Comparison of ENCODE assay signal across 24 cellular contexts in genomic region chr1:230870916-230871315, GRCh38.
"Had no signal": no experiment of that assay in that cellular context is flagged by ENCODE, and none has a peak within 500 bp of the region (broad histone marks: within the 10 kb centered on the region; RNA-seq: fewer than 3 reads in every experiment).

No MANE protein-coding gene starts in this region.

- H3K4me3 ChIP-seq: cardiac muscle cell had no signal

- H3K36me3 ChIP-seq: cardiac muscle cell had no signal

- H3K27ac Mint-ChIP-seq: activated CD4-positive, alpha-beta memory T cell treated with anti-CD3 and anti-CD28 coated beads for 36 hours; activated CD4-positive, alpha-beta T cell treated with anti-CD3 and anti-CD28 coated beads, Interleukin-2, amount 10 ng/mL, durations not matched to agents 7 days and 5 days; activated naive CD4-positive, alpha-beta T cell treated with anti-CD3 and anti-CD28 coated beads for 36 hours; activated naive CD8-positive, alpha-beta T cell; activated T-helper 17 cell treated with anti-CD3 and anti-CD28 coated beads, Interleukin-2, amount 50 U/mL, for 72 hours; T-helper 1 cell treated with Interleukin-12 subunit alpha and Interleukin-12 subunit beta and Interleukin-4 antibody, amounts not matched to agents 30 μg/mL and 1 μg/mL, for 36 hours had no signal

- H3K36me3 Mint-ChIP-seq: activated CD4-positive, alpha-beta memory T cell treated with anti-CD3 and anti-CD28 coated beads for 36 hours; activated naive CD8-positive, alpha-beta T cell had no signal

- ATAC-seq: activated T-helper 17 cell treated with anti-CD3 and anti-CD28 coated beads, Interleukin-2, amount 50 U/mL, for 72 hours; PC-3 had no signal

- H3K27me3 ChIP-seq: brain microvascular endothelial cell, cardiac muscle cell had no signal

- H3K27ac ChIP-seq: cardiac muscle cell, KMS-11, VCaP had no signal

- H3K9ac ChIP-seq: KMS-11 had no signal

- H3K4me2 ChIP-seq: KMS-11 had no signal

- DNase-seq: activated CD4-positive, alpha-beta memory T cell treated with anti-CD3 and anti-CD28 coated beads for 36 hours; activated CD4-positive, alpha-beta T cell treated with anti-CD3 and anti-CD28 coated beads, Interleukin-2, amount 10 ng/mL, durations not matched to agents 7 days and 5 days; activated CD4-positive, CD25-positive, alpha-beta regulatory T cell; activated gamma-delta T cell; activated naive CD4-positive, alpha-beta T cell treated with anti-CD3 and anti-CD28 coated beads for 36 hours; activated T-cell treated with anti-CD3 and anti-CD28 coated beads for 4 hours; activated T-cell treated with anti-CD3 and anti-CD28 coated beads, Interleukin-2, amount 50 U/mL, for 48 hours; amygdala; brain microvascular endothelial cell; NCI-H1092; NCI-H1417; NCI-H1930; NCI-H2107; NCI-H446; NCI-H524; PC-3; SHP77 treated with DMSO at 0.1 percent for 48 hours; T-helper 9 cell had no signal

- H3K4me3 Mint-ChIP-seq: activated CD4-positive, alpha-beta memory T cell treated with anti-CD3 and anti-CD28 coated beads for 36 hours; activated CD4-positive, alpha-beta T cell treated with anti-CD3 and anti-CD28 coated beads, Interleukin-2, amount 10 ng/mL, durations not matched to agents 7 days and 5 days; activated naive CD4-positive, alpha-beta T cell treated with anti-CD3 and anti-CD28 coated beads for 36 hours; activated naive CD8-positive, alpha-beta T cell; activated T-helper 17 cell treated with anti-CD3 and anti-CD28 coated beads, Interleukin-2, amount 50 U/mL, for 72 hours; T-helper 1 cell treated with Interleukin-12 subunit alpha and Interleukin-12 subunit beta and Interleukin-4 antibody, amounts not matched to agents 30 μg/mL and 1 μg/mL, for 36 hours had no signal

- H3K9me3 Mint-ChIP-seq: activated CD4-positive, alpha-beta memory T cell treated with anti-CD3 and anti-CD28 coated beads for 36 hours; activated CD4-positive, alpha-beta T cell treated with anti-CD3 and anti-CD28 coated beads, Interleukin-2, amount 10 ng/mL, durations not matched to agents 7 days and 5 days; activated naive CD4-positive, alpha-beta T cell treated with anti-CD3 and anti-CD28 coated beads for 36 hours; activated T-helper 17 cell treated with anti-CD3 and anti-CD28 coated beads, Interleukin-2, amount 50 U/mL, for 72 hours; T-helper 1 cell treated with Interleukin-12 subunit alpha and Interleukin-12 subunit beta and Interleukin-4 antibody, amounts not matched to agents 30 μg/mL and 1 μg/mL, for 36 hours had no signal
